8 cellular contexts compared by ENCODE assay signal in genomic region chr15:40047413-40048154, GRCh38. TPM values are rescaled to one million over a fixed set of nuclear protein-coding genes. Genes with fewer than 3 reads are reported as not detected.
DNase-seq lines count a peak whose midpoint lies in the region; ATAC-seq and TF ChIP-seq lines count a peak whose summit lies in the region.

No MANE protein-coding gene starts in this region.

- peak overlapping the region; percentile 65 for H3K4me2 ChIP-seq in DOHH2 (ENCODE audit: low read length)
- H3K4me2 ChIP-seq in osteoblast (ENCODE audit: insufficient read depth, low read length), result peak overlapping the region; percentile 30

- H3K27ac ChIP-seq in DOHH2 (ENCODE audit: low read depth, low read length) (peak overlapping the region; percentile 93), epithelial cell of prostate (peak overlapping the region; percentile 68), osteoblast (ENCODE audit: low read depth, low read length) (peak overlapping the region; percentile 62)

- POLR2A ChIA-PET in activated CD4-positive, alpha-beta T cell treated with anti-CD3 and anti-CD28 coated beads, Interleukin-2, amount 10 ng/mL, durations not matched to agents 7 days and 5 days (lab: Charles Lee), result interaction anchor here (0.8 kb wide), 1 partner anchor 228 kb away, joined by 4 read pairs; no protein-coding TSS in a partner anchor

- H3K4me3 ChIP-seq in DOHH2 (ENCODE audit: low read length) (peak overlapping the region; percentile 48), osteoblast (ENCODE audit: insufficient read depth, low read length) (no peak overlapping the region)

- peaks cover 14% of the 10 kb centered on the region for H3K36me3 Mint-ChIP-seq in activated CD4-positive, alpha-beta T cell treated with anti-CD3 and anti-CD28 coated beads, Interleukin-2, amount 10 ng/mL, durations not matched to agents 7 days and 5 days (ENCODE audit: low read depth)

- H3K27ac Mint-ChIP-seq in activated CD4-positive, alpha-beta T cell treated with anti-CD3 and anti-CD28 coated beads, Interleukin-2, amount 10 ng/mL, durations not matched to agents 7 days and 5 days, result peak overlapping the region; percentile 90

- peak overlapping the region; percentile 16 for H3K4me3 Mint-ChIP-seq in activated CD4-positive, alpha-beta T cell treated with anti-CD3 and anti-CD28 coated beads, Interleukin-2, amount 10 ng/mL, durations not matched to agents 7 days and 5 days

- peak; percentile 45 for ATAC-seq in GM21576 (IDR thresholded peaks at IDR 0.05; ENCODE audit: unreplicated experiment)

- peaks cover 11% of the 10 kb centered on the region; the same call in 1 of the 2 replicates for H3K79me2 ChIP-seq in DOHH2 (ENCODE audit: control insufficient read depth, low read length)
- H3K79me2 ChIP-seq in osteoblast (ENCODE audit: insufficient read depth, low read length), result no peaks in the 10 kb centered on the region

- H3F3A ChIP-seq in DOHH2 (ENCODE audit: control insufficient read depth, insufficient read depth), result peaks cover 54% of the 10 kb centered on the region

- H3K4me1 ChIP-seq in DOHH2 (ENCODE audit: control insufficient read depth, low read length) (peaks cover 99% of the 10 kb centered on the region), osteoblast (ENCODE audit: insufficient read depth, low read length) (peaks cover 27% of the 10 kb centered on the region)

- no peaks in the 10 kb centered on the region for H3K9me3 ChIP-seq in DOHH2 (ENCODE audit: control insufficient read depth, insufficient read depth, low read length)
- H3K9me3 ChIP-seq in osteoblast (ENCODE audit: low read depth, low read length), result no peaks in the 10 kb centered on the region

- H3K27me3 ChIP-seq in DOHH2 (ENCODE audit: control insufficient read depth, low read length) (no peaks in the 10 kb centered on the region), osteoblast (ENCODE audit: insufficient read depth, low read length) (no peaks in the 10 kb centered on the region)

- TF ChIP-seq CTCF in DOHH2 (IDR thresholded peaks at IDR 0.05; ENCODE audit: low read depth, low read length, poor library complexity, severe bottlenecking), result no peak
- no peak for TF ChIP-seq CTCF in osteoblast (IDR thresholded peaks at IDR 0.05; ENCODE audit: extremely low read depth, low read depth, low read length)

- H3K36me3 ChIP-seq in DOHH2 (ENCODE audit: control insufficient read depth, low read length) (peaks cover 19% of the 10 kb centered on the region), osteoblast (ENCODE audit: insufficient read depth, low read length) (no peaks in the 10 kb centered on the region)

- peak overlapping the region; percentile 52 for H2AFZ ChIP-seq in osteoblast (ENCODE audit: low read length)

- H3K9me3 Mint-ChIP-seq in activated CD4-positive, alpha-beta T cell treated with anti-CD3 and anti-CD28 coated beads, Interleukin-2, amount 10 ng/mL, durations not matched to agents 7 days and 5 days, result no peaks in the 10 kb centered on the region

- CTCF ChIA-PET in activated CD4-positive, alpha-beta T cell treated with anti-CD3 and anti-CD28 coated beads, Interleukin-2, amount 10 ng/mL, durations not matched to agents 7 days and 5 days (lab: Charles Lee), result interaction anchor here (0.5 to 3.8 kb wide), 20 partner anchors 8 to 231 kb away, joined by 3 to 30 read pairs (median 4); partner anchors contain the start of gene BMF

- DNase-seq in M059J (ENCODE audit: low read depth), result peak; percentile 84
- peak; percentile 62 for DNase-seq in activated CD4-positive, alpha-beta T cell treated with anti-CD3 and anti-CD28 coated beads, Interleukin-2, amount 10 ng/mL, durations not matched to agents 7 days and 5 days
- peak; percentile 54 for DNase-seq in epithelial cell of prostate (ENCODE audit: low read depth, low spot score)
- DNase-seq in osteoblast (ENCODE audit: insufficient read length, low spot score, missing footprints), result peak; percentile 90
- no peak for DNase-seq in cerebellum (ENCODE audit: low spot score)
- no peak for DNase-seq in NCI-H1694 treated with DMSO at 0.1 percent for 48 hours (lab: John Stamatoyannopoulos, UW)

- H3K27me3 Mint-ChIP-seq in activated CD4-positive, alpha-beta T cell treated with anti-CD3 and anti-CD28 coated beads, Interleukin-2, amount 10 ng/mL, durations not matched to agents 7 days and 5 days, result no peaks in the 10 kb centered on the region

- no peaks in the 10 kb centered on the region for H4K20me1 ChIP-seq in DOHH2 (ENCODE audit: control insufficient read depth, insufficient read depth, low read depth, low read length)
- no peaks in the 10 kb centered on the region for H4K20me1 ChIP-seq in osteoblast (ENCODE audit: insufficient read depth, low read length)

- no peaks in the 10 kb centered on the region for H3K9me2 ChIP-seq in DOHH2 (replicated peaks; ENCODE audit: control insufficient read depth, low read length)

- peaks cover 68% of the 10 kb centered on the region for H3K4me1 Mint-ChIP-seq in activated CD4-positive, alpha-beta T cell treated with anti-CD3 and anti-CD28 coated beads, Interleukin-2, amount 10 ng/mL, durations not matched to agents 7 days and 5 days

RNA-seq across cellular contexts. Expression of gene SRP14, which starts 8.6 kb away (rescaled TPM):
- 236 and 307 TPM in 2 replicates for total RNA-seq in M059J (2014; rRNA removed; shearing (Covaris generic))
- 100 to 1,000 TPM; 145 to 150 TPM for total RNA-seq in activated CD4-positive, alpha-beta T cell treated with anti-CD3 and anti-CD28 coated beads, Interleukin-2, amount 10 ng/mL, durations not matched to agents 7 days and 5 days
- total RNA-seq in osteoblast, result 81.4 and 97.2 TPM in 2 replicates
- total RNA-seq in cerebellum, result 84.8 TPM

Comparison
In these comparisons a context has a peak if more than half of its experiments do, and no peak if none do; other contexts are left out.
1. DNase-seq: peak in M059J (single experiment), activated CD4-positive, alpha-beta T cell treated with anti-CD3 and anti-CD28 coated beads, Interleukin-2, amount 10 ng/mL, durations not matched to agents 7 days and 5 days (single experiment), epithelial cell of prostate (single experiment) and osteoblast (single experiment); none in cerebellum (single experiment) and NCI-H1694 treated with DMSO at 0.1 percent for 48 hours (single experiment).
2. Peak in every context shown above with its lines, with median percentiles within 50 percentile points of each other: H3K27ac ChIP-seq.